ENCODE assay signal across 17 cellular contexts in the genomic region with DNA sequence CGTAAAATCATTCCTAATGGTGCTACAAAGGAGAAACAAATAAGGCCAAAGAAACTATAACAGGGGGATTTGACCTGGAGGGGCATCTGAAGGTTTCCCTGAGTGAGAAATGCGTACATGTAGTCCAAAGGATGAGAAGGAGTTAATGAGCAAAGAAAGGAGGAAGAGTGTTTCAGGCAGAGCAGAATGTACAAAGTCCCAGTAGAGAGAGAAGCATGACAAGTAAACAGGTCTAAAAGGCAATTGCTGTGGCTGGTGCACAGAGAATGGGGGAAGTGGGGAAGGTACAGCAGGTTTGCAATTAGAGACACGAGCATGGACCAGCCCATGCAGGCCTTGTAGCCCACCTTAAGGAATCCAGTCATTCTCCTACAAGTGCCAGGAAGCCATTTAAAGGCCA.
DNase-seq lines count a peak whose midpoint lies in the region; ATAC-seq, FAIRE-seq and TF ChIP-seq lines count a peak whose summit lies in the region.
"Had no signal": no experiment of that assay in that cellular context is flagged by ENCODE, and none has a peak within 500 bp of the region (broad histone marks: within the 10 kb centered on the region; RNA-seq: fewer than 3 reads in every experiment).

No MANE protein-coding gene starts in this region.

- no peak overlapping the region for H2BK5ac ChIP-seq in mesenchymal stem cell (ENCODE audit: low read depth, low read length, poor library complexity, severe bottlenecking)

- H3K9me3 ChIP-seq in Caco-2 (no peaks in the 10 kb centered on the region), mesenchymal stem cell (ENCODE audit: control insufficient read depth, low read length) (no peaks in the 10 kb centered on the region), MM.1S (replicated peaks; ENCODE audit: insufficient read depth, low read length) (no peaks in the 10 kb centered on the region)
- H3K9me3 ChIP-seq: SJSA1 had no signal

- no peak overlapping the region for H2BK15ac ChIP-seq in mesenchymal stem cell (ENCODE audit: low read depth, poor library complexity, severe bottlenecking)

- POLR2A ChIA-PET in Caco-2 (lab: Charles Lee) (no interaction called here), WTC11 (lab: Charles Lee) (no interaction called here)

- H2AFZ ChIP-seq in mesenchymal stem cell (ENCODE audit: low read depth, low read length) (no peak overlapping the region), MM.1S (ENCODE audit: low read length) (no peak overlapping the region)
- H2AFZ ChIP-seq: PC-9 had no signal

- H3K27ac ChIP-seq in mesenchymal stem cell (ENCODE audit: low read length, poor library complexity, severe bottlenecking) = no peak overlapping the region
- no peak overlapping the region for H3K27ac ChIP-seq in MM.1S (ENCODE audit: low read length)
- H3K27ac ChIP-seq: PC-9, SJSA1 had no signal

- intact Hi-C loops in Caco-2 (cut with micrococcal nuclease; ENCODE audit: unreplicated experiment) = no loop called here

- no peak overlapping the region for H3K9ac ChIP-seq in mesenchymal stem cell (ENCODE audit: low read length)
- H3K9ac ChIP-seq in MM.1S (ENCODE audit: low read length) = no peak overlapping the region

- 99% methylated on average over 3 of the region's 3 CpGs for WGBS in mesenchymal stem cell

- peak overlapping the region; percentile 27 for H4K8ac ChIP-seq in mesenchymal stem cell (ENCODE audit: low read length)

- no peaks in the 10 kb centered on the region for H3K79me2 ChIP-seq in MM.1S (ENCODE audit: low read length)

- H4K91ac ChIP-seq in mesenchymal stem cell (ENCODE audit: low read length) = peak overlapping the region; percentile 43

- DNase-seq in Caco-2 = no peak
- no peak for DNase-seq in HFFc6
- DNase-seq in WTC11 (ENCODE audit: low spot score) = no peak
- DNase-seq in mesenchymal stem cell = no peak
- DNase-seq in MM.1S = no peak
- no peak for DNase-seq in GM12892 (ENCODE audit: insufficient read length)
- DNase-seq: KBM-7, NCI-H2029 treated with DMSO at 0.1 percent for 48 hours, NCI-H446 treated with DMSO at 0.1 percent for 48 hours, NCI-H526, PC-9, Right ventricle myocardium superior had no signal

- BruUV-seq in Caco-2 (replicated peaks; lab: Mats Ljungman, UMichigan) = no TSS peak

- H3K9me2 ChIP-seq in MM.1S (replicated peaks; ENCODE audit: insufficient read depth, low read length) = no peaks in the 10 kb centered on the region

- no peak for TF ChIP-seq POLR2A in GM12892 (IDR thresholded peaks at IDR 0.05; ENCODE audit: low read depth, low read length)

- H3K36me3 Mint-ChIP-seq in Caco-2 (ENCODE audit: insufficient read depth, unreplicated experiment) = no peaks in the 10 kb centered on the region
- H3K36me3 Mint-ChIP-seq in HFFc6 (ENCODE audit: low read depth) = no peaks in the 10 kb centered on the region; the same call in 1 of the 2 replicates
- peaks cover 13% of the 10 kb centered on the region for H3K36me3 Mint-ChIP-seq in WTC11

- H3K4me3 Mint-ChIP-seq in Caco-2 (ENCODE audit: unreplicated experiment) = no peak overlapping the region
- no peak overlapping the region for H3K4me3 Mint-ChIP-seq in HFFc6
- no peak overlapping the region for H3K4me3 Mint-ChIP-seq in WTC11

- peaks cover 8% of the 10 kb centered on the region; the same call in 1 of the 2 replicates for H3K4me1 ChIP-seq in Caco-2
- H3K4me1 ChIP-seq in mesenchymal stem cell (ENCODE audit: control insufficient read depth, insufficient read depth, low read depth, low read length) = peaks cover 9% of the 10 kb centered on the region
- peaks cover 15% of the 10 kb centered on the region for H3K4me1 ChIP-seq in MM.1S (ENCODE audit: low read length)

- no peak overlapping the region for H3K14ac ChIP-seq in mesenchymal stem cell (ENCODE audit: low read length in 2 of 2)

- peak overlapping the region; percentile 0 to 14 for H2BK12ac ChIP-seq in mesenchymal stem cell (ENCODE audit: low read length in 2 of 2)

- peak overlapping the region; percentile 11 for H2BK120ac ChIP-seq in mesenchymal stem cell (ENCODE audit: low read depth, low read length)

- H3K4me2 ChIP-seq in mesenchymal stem cell (ENCODE audit: low read length, poor library complexity, severe bottlenecking) (no peak overlapping the region), MM.1S (ENCODE audit: low read depth, low read length) (no peak overlapping the region)
- H3K4me2 ChIP-seq: PC-9 had no signal

- H3K79me1 ChIP-seq in mesenchymal stem cell (replicated peaks; ENCODE audit: low read length, poor library complexity, severe bottlenecking) = peaks cover 14% of the 10 kb centered on the region

- 0 out of 2 replicates have a peak, but pooled peaks cover 5% of the 10 kb centered on the region for H3F3A ChIP-seq in MM.1S (ENCODE audit: insufficient read depth, low read length)

- no peaks in the 10 kb centered on the region for H4K20me1 ChIP-seq in MM.1S (ENCODE audit: insufficient read depth, low read length)

- no peak overlapping the region for H3K23ac ChIP-seq in mesenchymal stem cell (ENCODE audit: low read length in 2 of 2)

- TF ChIP-seq CTCF in Caco-2 (IDR thresholded peaks at IDR 0.05; ENCODE audit: insufficient read depth in 1 of 2, low read depth in 1 of 2, low read length in 1 of 2, severe bottlenecking in 1 of 2, unreplicated experiment in 1 of 2) (no peak), HFFc6 (IDR thresholded peaks at IDR 0.05) (no peak), WTC11 (IDR thresholded peaks at IDR 0.05) (no peak), MM.1S (IDR thresholded peaks at IDR 0.05; ENCODE audit: low read length) (no peak)

- H3K36me3 ChIP-seq in Caco-2 (ENCODE audit: control insufficient read depth, insufficient read depth, low read length) (no peaks in the 10 kb centered on the region), mesenchymal stem cell (ENCODE audit: control insufficient read depth in 1 of 2, insufficient read depth in 2 of 2, low read depth in 1 of 2, low read length in 2 of 2) (no peaks in the 10 kb centered on the region), MM.1S (replicated peaks; ENCODE audit: insufficient read depth, low read length) (no peaks in the 10 kb centered on the region)
- H3K36me3 ChIP-seq: SJSA1 had no signal

- no peak overlapping the region for H3K4ac ChIP-seq in mesenchymal stem cell (ENCODE audit: low read depth in 1 of 2, low read length in 2 of 2)

- CTCF ChIA-PET in Caco-2 (lab: Charles Lee) = no interaction called here
- CTCF ChIA-PET in WTC11 (lab: Charles Lee) = no interaction called here

- ATAC-seq in WTC11 = no peak
- no peak for ATAC-seq in HG03139 (IDR thresholded peaks at IDR 0.05; ENCODE audit: unreplicated experiment)
- ATAC-seq in GM21576 (IDR thresholded peaks at IDR 0.05; ENCODE audit: unreplicated experiment) = no peak
- ATAC-seq: HCT116 had no signal

- no peak overlapping the region for H2AK5ac ChIP-seq in mesenchymal stem cell (ENCODE audit: low read length, severe bottlenecking)

- H3K27me3 Mint-ChIP-seq in Caco-2 (ENCODE audit: insufficient read depth, unreplicated experiment) (no peaks in the 10 kb centered on the region), HFFc6 (ENCODE audit: insufficient read depth) (no peaks in the 10 kb centered on the region; the same call in 1 of the 2 replicates), WTC11 (ENCODE audit: low read depth) (no peaks in the 10 kb centered on the region)

- H3K4me3 ChIP-seq in Caco-2 (ENCODE audit: low read depth, low read length) (no peak overlapping the region), mesenchymal stem cell (ENCODE audit: insufficient read depth in 1 of 2, low read depth in 1 of 2, low read length in 2 of 2) (no peak overlapping the region), MM.1S (ENCODE audit: low read length) (no peak overlapping the region)
- H3K4me3 ChIP-seq: PC-9, SJSA1 had no signal

- H3K18ac ChIP-seq in mesenchymal stem cell (ENCODE audit: low read depth in 1 of 2, low read length in 2 of 2) = peak overlapping the region; percentile 41 to 67

- H3K9me3 Mint-ChIP-seq in Caco-2 (ENCODE audit: unreplicated experiment) = no peaks in the 10 kb centered on the region
- no peaks in the 10 kb centered on the region for H3K9me3 Mint-ChIP-seq in HFFc6
- H3K9me3 Mint-ChIP-seq in WTC11 = peaks cover 11% of the 10 kb centered on the region

- H3K27me3 ChIP-seq in Caco-2 (replicated peaks; ENCODE audit: control insufficient read depth, insufficient read depth, low read length) (no peaks in the 10 kb centered on the region), mesenchymal stem cell (ENCODE audit: control insufficient read depth in 1 of 2, insufficient read depth in 1 of 2, low read length in 2 of 2) (no peaks in the 10 kb centered on the region), MM.1S (replicated peaks; ENCODE audit: insufficient read depth, low read length) (no peaks in the 10 kb centered on the region)
- H3K27me3 ChIP-seq: SJSA1 had no signal

- FAIRE-seq in GM12892 (lab: Jason Lieb, UNC) = no peak
- FAIRE-seq: H1 had no signal

- H3K4me1 Mint-ChIP-seq in Caco-2 (ENCODE audit: low read depth, unreplicated experiment) = peaks cover 28% of the 10 kb centered on the region
- peaks cover 93% of the 10 kb centered on the region for H3K4me1 Mint-ChIP-seq in HFFc6 (ENCODE audit: low read depth)
- peaks cover 61% of the 10 kb centered on the region for H3K4me1 Mint-ChIP-seq in WTC11

- H3K27ac Mint-ChIP-seq in Caco-2 (ENCODE audit: unreplicated experiment) (peak overlapping the region; percentile 3), HFFc6 (peak overlapping the region; percentile 65), WTC11 (peak overlapping the region; percentile 11)

TF ChIP-seq in WTC11, 78 proteins besides CTCF, POLR2A, EP300 and RAD21 (continues in another document):
- no peak for TF ChIP-seq TCF7 (CRISPR knock-in tag; IDR thresholded peaks at IDR 0.05; ENCODE audit: low read depth)
- TF ChIP-seq, protein P1, sequence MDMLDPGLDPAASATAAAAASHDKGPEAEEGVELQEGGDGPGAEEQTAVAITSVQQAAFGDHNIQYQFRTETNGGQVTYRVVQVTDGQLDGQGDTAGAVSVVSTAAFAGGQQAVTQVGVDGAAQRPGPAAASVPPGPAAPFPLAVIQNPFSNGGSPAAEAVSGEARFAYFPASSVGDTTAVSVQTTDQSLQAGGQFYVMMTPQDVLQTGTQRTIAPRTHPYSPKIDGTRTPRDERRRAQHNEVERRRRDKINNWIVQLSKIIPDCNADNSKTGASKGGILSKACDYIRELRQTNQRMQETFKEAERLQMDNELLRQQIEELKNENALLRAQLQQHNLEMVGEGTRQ (CRISPR knock-in tag; IDR thresholded peaks at IDR 0.05) = no peak
- TF ChIP-seq PRRX2 (CRISPR knock-in tag; IDR thresholded peaks at IDR 0.05) = no peak
- no peak for TF ChIP-seq ATF2 (CRISPR knock-in tag; IDR thresholded peaks at IDR 0.05; ENCODE audit: borderline replicate concordance, low read depth)
- no peak for TF ChIP-seq NFATC4 (CRISPR knock-in tag; IDR thresholded peaks at IDR 0.05)

Comparison
In these comparisons a context has a peak if more than half of its experiments do, and no peak if none do; other contexts are left out.
1. H3K27ac Mint-ChIP-seq: peak in every context shown above with its lines; median percentile 65 in HFFc6; 11 in WTC11; 3 in Caco-2.